ENCODE assay signal across 14 cellular contexts in the genomic region with DNA sequence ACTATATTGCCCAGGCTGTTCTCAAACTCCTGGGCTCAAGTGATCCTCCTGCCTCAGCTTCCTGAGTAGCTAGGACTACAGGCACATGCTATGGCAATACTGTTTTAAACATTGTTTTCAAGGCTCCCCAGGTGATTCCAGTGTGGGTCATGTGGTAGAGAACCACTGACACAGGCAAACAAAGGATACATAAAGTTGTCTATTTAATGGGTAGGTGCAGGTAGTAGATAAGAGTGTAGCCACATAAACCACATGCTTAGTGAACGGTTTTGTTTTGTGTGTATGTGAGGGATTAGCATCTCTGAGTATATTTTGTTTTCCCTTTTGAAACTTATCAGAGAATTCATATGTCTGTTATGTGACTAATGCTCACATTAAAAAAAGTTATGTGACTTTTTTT. TPM values are rescaled to one million over a fixed set of nuclear protein-coding genes. Genes with fewer than 3 reads are reported as not detected.
DNase-seq lines count a peak whose midpoint lies in the region; ATAC-seq, FAIRE-seq and TF ChIP-seq lines count a peak whose summit lies in the region.
"Had no signal": no experiment of that assay in that cellular context is flagged by ENCODE, and none has a peak within 500 bp of the region (broad histone marks: within the 10 kb centered on the region; RNA-seq: fewer than 3 reads in every experiment).

No MANE protein-coding gene starts in this region.

- POLR2A ChIA-PET in HEK293T (lab: Yijun Ruan, JAX) = no interaction called here
- POLR2A ChIA-PET in A673 (lab: Charles Lee; ENCODE audit: low non-redundant PET) = no interaction called here

- H3K27ac ChIP-seq in A673 (ENCODE audit: low read depth, low read length, poor library complexity, severe bottlenecking) = no peak overlapping the region
- H3K27ac ChIP-seq: skin epidermis, tibial nerve had no signal

- H3K4me1 ChIP-seq in A673 (ENCODE audit: insufficient read depth, low read length, poor library complexity, severe bottlenecking) = peaks cover 26% of the 10 kb centered on the region

- DNase-seq in GM12892 (ENCODE audit: insufficient read length) = no peak
- DNase-seq in T-helper 2 cell = peak in 3 of 5 experiments; percentile 10 to 94 (median 10)
- DNase-seq in effector memory CD8-positive, alpha-beta T cell = no peak
- no peak for DNase-seq in HEK293T (ENCODE audit: extremely low spot score)
- DNase-seq in A673 (ENCODE audit: low spot score) = no peak
- no peak for DNase-seq in GM13976 (ENCODE audit: low spot score)
- DNase-seq: mesenchymal stem cell, occipital lobe had no signal

- FAIRE-seq in GM12892 (lab: Jason Lieb, UNC) = peak; percentile 17
- FAIRE-seq: astrocyte had no signal

- peak; percentile 60 for ATAC-seq in GM21723 (IDR thresholded peaks at IDR 0.05; ENCODE audit: unreplicated experiment)
- peak; percentile 93 for ATAC-seq in effector memory CD8-positive, alpha-beta T cell (replicated peaks)
- no peak for ATAC-seq in GM21367 (IDR thresholded peaks at IDR 0.05; ENCODE audit: unreplicated experiment)

- CTCF ChIA-PET in HEK293T (lab: Yijun Ruan, JAX) = no interaction called here
- CTCF ChIA-PET in A673 (lab: Charles Lee) = no interaction called here

- no peak overlapping the region for H3K4me3 ChIP-seq in A673 (ENCODE audit: low read depth, low read length, poor library complexity, severe bottlenecking)
- H3K4me3 ChIP-seq: skin epidermis, tibial nerve had no signal

- in situ Hi-C loops in GM13976 (cut with MboI; ENCODE audit: low sequenced_read_pairs, unreplicated experiment) = no loop called here

- no peak for TF ChIP-seq POLR2A in GM12892 (IDR thresholded peaks at IDR 0.05; ENCODE audit: low read depth, low read length)

- intact Hi-C loops in A673 (cut with micrococcal nuclease; ENCODE audit: unreplicated experiment) = no loop called here

- no peaks in the 10 kb centered on the region for H3K9me3 Mint-ChIP-seq in effector memory CD8-positive, alpha-beta T cell
- H3K9me3 Mint-ChIP-seq: CD14-positive monocyte had no signal

- peak overlapping the region; percentile 31 to 40 for H3K4me3 Mint-ChIP-seq in effector memory CD8-positive, alpha-beta T cell
- H3K4me3 Mint-ChIP-seq: CD14-positive monocyte had no signal

- no peaks in the 10 kb centered on the region for H3K9me3 ChIP-seq in A673 (ENCODE audit: low read depth, low read length, poor library complexity, severe bottlenecking)
- H3K9me3 ChIP-seq: tibial nerve had no signal

- H3K36me3 ChIP-seq in A673 (ENCODE audit: insufficient read depth, low read length, poor library complexity, severe bottlenecking) = peaks cover 64% of the 10 kb centered on the region

- no peaks in the 10 kb centered on the region for H3K27me3 Mint-ChIP-seq in effector memory CD8-positive, alpha-beta T cell

- peak overlapping the region; percentile 76 to 78 for H3K27ac Mint-ChIP-seq in effector memory CD8-positive, alpha-beta T cell

- BruUV-seq in A673 (replicated peaks; lab: Mats Ljungman, UMichigan) = no TSS peak

- peaks cover 17 to 47% of the 10 kb centered on the region in 2 donors for H3K4me1 Mint-ChIP-seq in effector memory CD8-positive, alpha-beta T cell (ENCODE audit: low read depth in 2 of 2)

- peaks cover 71% of the 10 kb centered on the region for H3K36me3 Mint-ChIP-seq in effector memory CD8-positive, alpha-beta T cell (ENCODE audit: insufficient read depth)

- TF ChIP-seq CTCF in A673 (conservative IDR thresholded peaks at IDR 0.05; ENCODE audit: low read depth, low read length) = no peak
- TF ChIP-seq CTCF in GM13976 (IDR thresholded peaks at IDR 0.05; ENCODE audit: borderline replicate concordance, control extremely low read depth, extremely low read depth, insufficient read depth, missing control alignments) = no peak

- no peaks in the 10 kb centered on the region for H3K27me3 ChIP-seq in A673 (replicated peaks; ENCODE audit: insufficient read depth, low read depth, low read length, poor library complexity)
- H3K27me3 ChIP-seq: tibial nerve had no signal

TF ChIP-seq in HEK293T, 16 proteins besides CTCF, POLR2A, EP300 and RAD21:
- TF ChIP-seq LEF1 (IDR thresholded peaks at IDR 0.05; ENCODE audit: borderline replicate concordance) (no peak), FOXM1 (IDR thresholded peaks at IDR 0.05; ENCODE audit: borderline replicate concordance) (no peak), FOXK2 (IDR thresholded peaks at IDR 0.05) (no peak), TARDBP (IDR thresholded peaks at IDR 0.05) (no peak), ELF4 (IDR thresholded peaks at IDR 0.05) (no peak), CTBP1 (IDR thresholded peaks at IDR 0.05; ENCODE audit: borderline replicate concordance) (no peak), L3MBTL2 (conservative IDR thresholded peaks at IDR 0.05) (no peak), FOXA1 (IDR thresholded peaks at IDR 0.05) (no peak), NFRKB (IDR thresholded peaks at IDR 0.05) (no peak), BHLHE40 (IDR thresholded peaks at IDR 0.05; ENCODE audit: borderline replicate concordance) (no peak), ZNF384 (IDR thresholded peaks at IDR 0.05) (no peak), SP1 (IDR thresholded peaks at IDR 0.05) (no peak), ARNT (IDR thresholded peaks at IDR 0.05) (no peak), HDGF (IDR thresholded peaks at IDR 0.05; ENCODE audit: borderline replicate concordance) (no peak), SUZ12 (IDR thresholded peaks at IDR 0.05) (no peak)
- TF ChIP-seq, protein P1, sequence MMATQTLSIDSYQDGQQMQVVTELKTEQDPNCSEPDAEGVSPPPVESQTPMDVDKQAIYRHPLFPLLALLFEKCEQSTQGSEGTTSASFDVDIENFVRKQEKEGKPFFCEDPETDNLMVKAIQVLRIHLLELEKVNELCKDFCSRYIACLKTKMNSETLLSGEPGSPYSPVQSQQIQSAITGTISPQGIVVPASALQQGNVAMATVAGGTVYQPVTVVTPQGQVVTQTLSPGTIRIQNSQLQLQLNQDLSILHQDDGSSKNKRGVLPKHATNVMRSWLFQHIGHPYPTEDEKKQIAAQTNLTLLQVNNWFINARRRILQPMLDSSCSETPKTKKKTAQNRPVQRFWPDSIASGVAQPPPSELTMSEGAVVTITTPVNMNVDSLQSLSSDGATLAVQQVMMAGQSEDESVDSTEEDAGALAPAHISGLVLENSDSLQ (IDR thresholded peaks at IDR 0.05) = no peak

RNA-seq across cellular contexts. Expression of gene USPL1, which starts 36.7 kb away (rescaled TPM):
- polyA plus RNA-seq in GM12892 (2012; ENCODE audit: missing spikeins) = 9.3 TPM
- 22.8 and 28.5 TPM in 2 replicates for total RNA-seq in A673 (2021)

Comparison
In these comparisons a context has a peak if more than half of its experiments do, and no peak if none do; other contexts are left out.
1. DNase-seq: peak in T-helper 2 cell (3 of 5); none in GM12892 (single experiment), effector memory CD8-positive, alpha-beta T cell (0 of 3), HEK293T (single experiment), A673 (single experiment) and GM13976 (single experiment).